In the genomic region with DNA sequence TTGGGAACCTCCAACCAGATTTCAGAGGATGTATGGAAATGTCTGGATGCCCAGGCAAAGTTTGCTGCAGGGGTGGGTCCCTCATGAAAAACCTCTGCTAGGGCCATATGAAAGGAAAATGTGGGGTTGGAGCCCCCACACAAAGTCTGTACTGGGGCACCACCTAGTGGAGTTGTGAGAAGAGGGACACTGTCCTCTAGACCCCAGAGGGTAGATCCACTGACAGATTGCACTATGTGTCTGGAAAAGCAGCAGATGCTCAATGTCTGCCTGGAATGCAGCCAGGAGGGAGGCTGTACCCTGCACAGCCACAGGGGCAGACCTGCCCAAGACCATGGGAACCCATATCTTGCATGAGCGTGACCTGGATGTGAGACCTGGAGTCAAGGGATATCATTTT, we compare ENCODE assay signal across 16 cellular contexts.
"Had no signal": no experiment of that assay in that cellular context is flagged by ENCODE, and none has a peak within 500 bp of the region (broad histone marks: within the 10 kb centered on the region; RNA-seq: fewer than 3 reads in every experiment).

No MANE protein-coding gene starts in this region.

- ATAC-seq: activated naive CD8-positive, alpha-beta T cell treated with anti-CD3 and anti-CD28 coated beads, Interleukin-2, amount 50 U/mL, for 24 hours; left cardiac atrium; lower lobe of right lung had no signal

- H3K4me3 ChIP-seq: ascending aorta, dorsolateral prefrontal cortex, esophagus muscularis mucosa, lower lobe of right lung, neural progenitor cell, ovary, stomach, thoracic aorta had no signal

- H3K4me1 ChIP-seq: ascending aorta, esophagus muscularis mucosa, lower lobe of right lung, neural progenitor cell, stomach had no signal

- DNase-seq: activated CD4-positive, alpha-beta T cell treated with anti-CD3 and anti-CD28 coated beads for 48 hours; activated naive CD4-positive, alpha-beta T cell; activated naive CD8-positive, alpha-beta T cell treated with anti-CD3 and anti-CD28 coated beads, Interleukin-2, amount 50 U/mL, for 24 hours; dorsolateral prefrontal cortex; glutamatergic neuron; left cardiac atrium; lower lobe of right lung; midbrain; ovary; stimulated activated CD4-positive, alpha-beta T cell treated with anti-CD3 and anti-CD28 coated beads, Interleukin-15, amount 100 ng/mL, for 24 hours; stimulated activated CD4-positive, alpha-beta T cell treated with anti-CD3 and anti-CD28 coated beads, Interleukin-4, amount 100 ng/mL, for 24 hours; stomach had no signal

- H3K27me3 ChIP-seq: ascending aorta, dorsolateral prefrontal cortex, esophagus muscularis mucosa, neural progenitor cell, ovary, stomach had no signal

- H3K27ac ChIP-seq: ascending aorta, esophagus muscularis mucosa, lower lobe of right lung, neural progenitor cell, ovary, stomach, thoracic aorta had no signal

- H3K36me3 ChIP-seq: ascending aorta, esophagus muscularis mucosa, lower lobe of right lung, neural progenitor cell, ovary, stomach, thoracic aorta had no signal

- H3K9me3 ChIP-seq: ascending aorta, esophagus muscularis mucosa, lower lobe of right lung, ovary, thoracic aorta had no signal
